ENCODE assay signal across 13 cellular contexts in genomic region chr4:152077582-152077981, GRCh38.
DNase-seq lines count a peak whose midpoint lies in the region; ATAC-seq and TF ChIP-seq lines count a peak whose summit lies in the region.
"Had no signal": no experiment of that assay in that cellular context is flagged by ENCODE, and none has a peak within 500 bp of the region (broad histone marks: within the 10 kb centered on the region; RNA-seq: fewer than 3 reads in every experiment).

No MANE protein-coding gene starts in this region.

- peak overlapping the region in 1 of 10 experiments; percentile 23; a peak in 1 of 20 replicates for H3K4me3 ChIP-seq in BLaER1 treated with 17β-estradiol and CSF1 and Interleukin-3, amounts not matched to agents 10 nM and 100 nM
- no peak overlapping the region for H3K4me3 ChIP-seq in CD4-positive, alpha-beta memory T cell (ENCODE audit: low read length in 2 of 2)
- no peak overlapping the region for H3K4me3 ChIP-seq in OCI-LY3 (ENCODE audit: low read length)
- no peak overlapping the region for H3K4me3 ChIP-seq in spleen
- H3K4me3 ChIP-seq: GM23338 had no signal

- peaks cover 63 to 95% (median 80%) of the 10 kb centered on the region in 10 experiments for H3K4me1 ChIP-seq in BLaER1 treated with 17β-estradiol and CSF1 and Interleukin-3, amounts not matched to agents 10 nM and 100 nM
- peaks cover 50% of the 10 kb centered on the region for H3K4me1 ChIP-seq in CD4-positive, alpha-beta memory T cell (ENCODE audit: insufficient read depth, low read length)
- peaks cover 77% of the 10 kb centered on the region for H3K4me1 ChIP-seq in OCI-LY3 (ENCODE audit: low read length)
- H3K4me1 ChIP-seq in spleen = peaks cover 0 to 27% (median 6%) of the 10 kb centered on the region in 6 donors

- whole genome bisulfite sequencing in spleen, 5 donors = 57 to 85% (median 68%) methylated on average over 2 of the region's 2 CpGs

- no peak for ATAC-seq in GM21825 (IDR thresholded peaks at IDR 0.05; ENCODE audit: unreplicated experiment)
- ATAC-seq: GM23338 had no signal

- no peaks in the 10 kb centered on the region for H3K36me3 Mint-ChIP-seq in CD4-positive, alpha-beta memory T cell
- H3K36me3 Mint-ChIP-seq in neural crest cell (ENCODE audit: low read depth) = no peaks in the 10 kb centered on the region

- peaks cover 43 to 83% (median 67%) of the 10 kb centered on the region in 4 donors for H3K4me1 Mint-ChIP-seq in CD4-positive, alpha-beta memory T cell
- no peaks in the 10 kb centered on the region for H3K4me1 Mint-ChIP-seq in neural crest cell

- peaks cover 25 to 36% (median 33%) of the 10 kb centered on the region in 11 experiments for H3K9me3 ChIP-seq in BLaER1 treated with 17β-estradiol and CSF1 and Interleukin-3, amounts not matched to agents 10 nM and 100 nM (replicated peaks in 1 of 11)
- H3K9me3 ChIP-seq in CD4-positive, alpha-beta memory T cell (ENCODE audit: control insufficient read depth in 1 of 2, low read length in 2 of 2) = no peaks in the 10 kb centered on the region
- H3K9me3 ChIP-seq in OCI-LY3 (ENCODE audit: insufficient read depth, low read length) (peaks cover 18% of the 10 kb centered on the region), spleen (no peaks in the 10 kb centered on the region)

- H3K9ac ChIP-seq in BLaER1 treated with 17β-estradiol and CSF1 and Interleukin-3, amounts not matched to agents 10 nM and 100 nM = no peak overlapping the region; a peak in 1 of 22 replicates
- H3K9ac ChIP-seq in OCI-LY3 (ENCODE audit: low read length) = no peak overlapping the region

- H3K9me3 Mint-ChIP-seq in CD4-positive, alpha-beta memory T cell = peaks cover 0 to 5% (median 0%) of the 10 kb centered on the region in 8 donors
- H3K9me3 Mint-ChIP-seq in neural crest cell = no peaks in the 10 kb centered on the region
- H3K9me3 Mint-ChIP-seq: GM23338 had no signal

- peak overlapping the region in 6 of 11 experiments; percentile 4 to 91 (median 80); a peak in 7 of 22 replicates for H3K4me2 ChIP-seq in BLaER1 treated with 17β-estradiol and CSF1 and Interleukin-3, amounts not matched to agents 10 nM and 100 nM
- H3K4me2 ChIP-seq in OCI-LY3 (ENCODE audit: low read length) = peak overlapping the region; percentile 10; the same call in 1 of the 2 replicates
- H3K4me2 ChIP-seq: GM23338 had no signal

- CTCF ChIA-PET in CD4-positive, alpha-beta memory T cell (lab: Charles Lee; ENCODE audit: partially characterized antibody) = no interaction called here

- H4K20me1 ChIP-seq in BLaER1 treated with 17β-estradiol and CSF1 and Interleukin-3, amounts not matched to agents 10 nM and 100 nM = no peaks in the 10 kb centered on the region
- H4K20me1 ChIP-seq in OCI-LY3 (ENCODE audit: insufficient read depth, low read length) = no peaks in the 10 kb centered on the region

- peak overlapping the region in 5 of 11 experiments; percentile 7 to 85 (median 30); a peak in 6 of 22 replicates for H3K27ac ChIP-seq in BLaER1 treated with 17β-estradiol and CSF1 and Interleukin-3, amounts not matched to agents 10 nM and 100 nM
- no peak overlapping the region for H3K27ac ChIP-seq in CD4-positive, alpha-beta memory T cell (ENCODE audit: low read depth, low read length)
- H3K27ac ChIP-seq in OCI-LY3 (ENCODE audit: low read length) (no peak overlapping the region; the same call in 1 of the 2 replicates), spleen (no peak overlapping the region)

- H3K79me2 ChIP-seq in OCI-LY3 (ENCODE audit: low read length) = no peaks in the 10 kb centered on the region

- intact Hi-C loops in CD4-positive, alpha-beta memory T cell (cut with micrococcal nuclease) = no loop called here
- intact Hi-C loops in spleen (cut with DNase I; ENCODE audit: low total_unique reads) = no loop called here

- no peak for TF ChIP-seq POLR2A in spleen (IDR thresholded peaks at IDR 0.05)

- H3K4me3 Mint-ChIP-seq in CD4-positive, alpha-beta memory T cell = no peak overlapping the region
- H3K4me3 Mint-ChIP-seq in neural crest cell = no peak overlapping the region
- H3K4me3 Mint-ChIP-seq: GM23338, IgD-negative memory B cell had no signal

- TF ChIP-seq CTCF in OCI-LY3 (IDR thresholded peaks at IDR 0.05; ENCODE audit: low read depth, low read length) (no peak), neural crest cell (conservative IDR thresholded peaks at IDR 0.05) (no peak), spleen (IDR thresholded peaks at IDR 0.05 in 8 of 11, conservative IDR thresholded peaks at IDR 0.05 in 3 of 11) (no peak)

- peak overlapping the region in 6 of 7 donors; percentile 11 to 82 (median 54) for H3K27ac Mint-ChIP-seq in CD4-positive, alpha-beta memory T cell
- peak overlapping the region; percentile 54 for H3K27ac Mint-ChIP-seq in neural crest cell (ENCODE audit: unreplicated experiment)
- H3K27ac Mint-ChIP-seq: GM23338 had no signal

- no peak overlapping the region for H2AFZ ChIP-seq in OCI-LY3 (ENCODE audit: low read depth, low read length)

- POLR2A ChIA-PET in CD4-positive, alpha-beta memory T cell (lab: Charles Lee; ENCODE audit: partially characterized antibody) = interaction anchor here (7.2 kb wide), 1 partner anchor 21 kb away, joined by 97 read pairs; no protein-coding TSS in a partner anchor

- H3K27me3 Mint-ChIP-seq in CD4-positive, alpha-beta memory T cell = no peaks in the 10 kb centered on the region
- peaks cover 3% of the 10 kb centered on the region for H3K27me3 Mint-ChIP-seq in neural crest cell (ENCODE audit: low read depth)

- DNase-seq in CD4-positive, alpha-beta memory T cell = no peak
- no peak for DNase-seq in neural crest cell (ENCODE audit: low read depth, low spot score)
- DNase-seq in spleen = no peak
- no peak for DNase-seq in NCI-H1105 treated with DMSO at 0.1 percent for 48 hours (lab: John Stamatoyannopoulos, UW)
- DNase-seq: C1 segment of cervical spinal cord, DMS53, H7, KG1 had no signal

- peaks cover 0 to 25% (median 7%) of the 10 kb centered on the region in 11 experiments; a peak in 13 of 22 replicates for H3K36me3 ChIP-seq in BLaER1 treated with 17β-estradiol and CSF1 and Interleukin-3, amounts not matched to agents 10 nM and 100 nM
- H3K36me3 ChIP-seq in CD4-positive, alpha-beta memory T cell (ENCODE audit: insufficient read depth, low read length) = no peaks in the 10 kb centered on the region
- H3K36me3 ChIP-seq in OCI-LY3 (replicated peaks; ENCODE audit: low read depth, low read length) (peaks cover 18% of the 10 kb centered on the region), spleen (no peaks in the 10 kb centered on the region)

- H3K27me3 ChIP-seq in BLaER1 treated with 17β-estradiol and CSF1 and Interleukin-3, amounts not matched to agents 10 nM and 100 nM = no peaks in the 10 kb centered on the region
- no peaks in the 10 kb centered on the region for H3K27me3 ChIP-seq in CD4-positive, alpha-beta memory T cell (ENCODE audit: insufficient read depth, low read length)
- no peaks in the 10 kb centered on the region for H3K27me3 ChIP-seq in OCI-LY3 (ENCODE audit: low read depth, low read length)
- H3K27me3 ChIP-seq in spleen (replicated peaks in 1 of 7) = no peaks in the 10 kb centered on the region
